ENCODE assay signal across 17 cellular contexts in genomic region chr9:75134495-75134894, GRCh38. TPM values are rescaled to one million over a fixed set of nuclear protein-coding genes. Genes with fewer than 3 reads are reported as not detected.
DNase-seq lines count a peak whose midpoint lies in the region; ATAC-seq and TF ChIP-seq lines count a peak whose summit lies in the region.
"Had no signal": no experiment of that assay in that cellular context is flagged by ENCODE, and none has a peak within 500 bp of the region (broad histone marks: within the 10 kb centered on the region; RNA-seq: fewer than 3 reads in every experiment).

No MANE protein-coding gene starts in this region.

- no peaks in the 10 kb centered on the region for H3K9me3 Mint-ChIP-seq in CD4-positive, alpha-beta T cell
- H3K9me3 Mint-ChIP-seq in CD8-positive, alpha-beta memory T cell, result no peaks in the 10 kb centered on the region
- H3K9me3 Mint-ChIP-seq in effector memory CD8-positive, alpha-beta T cell, result no peaks in the 10 kb centered on the region
- no peaks in the 10 kb centered on the region for H3K9me3 Mint-ChIP-seq in natural killer cell

- CTCF ChIA-PET in CD4-positive, alpha-beta T cell (lab: Charles Lee), result interaction anchor here (1.1 kb wide), 2 partner anchors 11 to 51 kb away, joined by 3 to 4 read pairs; no protein-coding TSS in a partner anchor
- CTCF ChIA-PET in CD8-positive, alpha-beta memory T cell (lab: Charles Lee), result interaction anchor here (0.9 to 1.6 kb wide), 2 partner anchors 11 to 51 kb away, joined by 3 to 4 read pairs; no protein-coding TSS in a partner anchor

- WGBS in suprapubic skin, result 98% methylated on average over 2 of the region's 2 CpGs

- H3K27me3 Mint-ChIP-seq in CD4-positive, alpha-beta T cell, result no peaks in the 10 kb centered on the region
- peaks cover 0 to under 1% of the 10 kb centered on the region in 2 donors for H3K27me3 Mint-ChIP-seq in CD8-positive, alpha-beta memory T cell
- no peaks in the 10 kb centered on the region for H3K27me3 Mint-ChIP-seq in effector memory CD8-positive, alpha-beta T cell
- no peaks in the 10 kb centered on the region for H3K27me3 Mint-ChIP-seq in natural killer cell (ENCODE audit: low read depth in 2 of 2)

- no peaks in the 10 kb centered on the region for H3K27me3 ChIP-seq in CD4-positive, alpha-beta T cell (ENCODE audit: control insufficient read depth, insufficient read depth, low read length)
- H3K27me3 ChIP-seq in CD8-positive, alpha-beta memory T cell (ENCODE audit: insufficient read depth, low read length, poor library complexity, severe bottlenecking), result no peaks in the 10 kb centered on the region
- no peaks in the 10 kb centered on the region for H3K27me3 ChIP-seq in suprapubic skin
- H3K27me3 ChIP-seq: SJSA1 had no signal

- ATAC-seq in CD4-positive, alpha-beta T cell (ENCODE audit: poor library complexity), result no peak
- ATAC-seq in effector memory CD8-positive, alpha-beta T cell (replicated peaks), result no peak
- no peak for ATAC-seq in natural killer cell

- no peaks in the 10 kb centered on the region for H3K9me3 ChIP-seq in CD4-positive, alpha-beta T cell (ENCODE audit: control insufficient read depth, low read length)
- H3K9me3 ChIP-seq in CD8-positive, alpha-beta memory T cell (ENCODE audit: low read length), result no peaks in the 10 kb centered on the region
- no peaks in the 10 kb centered on the region for H3K9me3 ChIP-seq in suprapubic skin
- H3K9me3 ChIP-seq: HAP-1, SJSA1 had no signal

- TF ChIP-seq POLR2A in suprapubic skin (IDR thresholded peaks at IDR 0.05), result no peak

- intact Hi-C loops in CD4-positive, alpha-beta T cell (cut with DNase I, micrococcal nuclease), result loop anchor here in 1 of 2 experiments (5.0 kb wide), 1 partner anchor 37 kb away; no protein-coding TSS in a partner anchor
- intact Hi-C loops in natural killer cell (cut with micrococcal nuclease), result no loop called here

- DNase-seq in CD4-positive, alpha-beta T cell, result no peak
- no peak for DNase-seq in CD8-positive, alpha-beta memory T cell
- DNase-seq in effector memory CD8-positive, alpha-beta T cell, result no peak
- DNase-seq in natural killer cell, result no peak
- DNase-seq in suprapubic skin (ENCODE audit: low spot score in 2 of 2), result no peak
- DNase-seq in NOMO-1 treated with dmso at 0.1 percent for 144 hours (lab: John Stamatoyannopoulos, UW; ENCODE audit: unreplicated experiment), result no peak
- no peak for DNase-seq in activated CD4-positive, alpha-beta T cell treated with anti-CD3 and anti-CD28 coated beads, Interleukin-2, amount 50 U/mL, for 1 hour
- DNase-seq: DMS79 treated with DMSO at 0.1 percent for 48 hours, NCI-H1105 treated with DMSO at 0.1 percent for 48 hours, NCI-H1694 treated with DMSO at 0.1 percent for 48 hours, NCI-H2171, NCI-H446, NCI-H748 treated with DMSO at 0.1 percent for 48 hours, PC-9 had no signal

- TF ChIP-seq CTCF in CD4-positive, alpha-beta T cell (IDR thresholded peaks at IDR 0.05), result no peak
- TF ChIP-seq CTCF in natural killer cell (IDR thresholded peaks at IDR 0.05) (no peak), suprapubic skin (IDR thresholded peaks at IDR 0.05) (no peak)

- H3K4me3 ChIP-seq in CD8-positive, alpha-beta memory T cell (ENCODE audit: low read length), result no peak overlapping the region
- H3K4me3 ChIP-seq in suprapubic skin, result no peak overlapping the region
- H3K4me3 ChIP-seq: HAP-1, PC-9, SJSA1 had no signal

- H3K27ac ChIP-seq in CD4-positive, alpha-beta T cell (ENCODE audit: low read depth, low read length), result no peak overlapping the region
- no peak overlapping the region for H3K27ac ChIP-seq in CD8-positive, alpha-beta memory T cell (ENCODE audit: low read depth, low read length)
- H3K27ac ChIP-seq in suprapubic skin, result no peak overlapping the region
- H3K27ac ChIP-seq: HL-60, PC-9, SJSA1 had no signal

- H3K4me1 ChIP-seq in CD8-positive, alpha-beta memory T cell (ENCODE audit: insufficient read depth, low read length), result peaks cover 22% of the 10 kb centered on the region
- no peaks in the 10 kb centered on the region for H3K4me1 ChIP-seq in suprapubic skin
- H3K4me1 ChIP-seq: HAP-1, SJSA1 had no signal

- no peak for TF ChIP-seq EP300 in suprapubic skin (IDR thresholded peaks at IDR 0.05)

- H3K4me3 Mint-ChIP-seq in CD4-positive, alpha-beta T cell, result no peak overlapping the region
- no peak overlapping the region for H3K4me3 Mint-ChIP-seq in CD8-positive, alpha-beta memory T cell
- H3K4me3 Mint-ChIP-seq in effector memory CD8-positive, alpha-beta T cell, result no peak overlapping the region
- H3K4me3 Mint-ChIP-seq in natural killer cell, result no peak overlapping the region

- H3K4me1 Mint-ChIP-seq in CD4-positive, alpha-beta T cell (ENCODE audit: low read depth), result peaks cover 68% of the 10 kb centered on the region
- H3K4me1 Mint-ChIP-seq in CD8-positive, alpha-beta memory T cell, result peaks cover 27 to 82% (median 69%) of the 10 kb centered on the region in 3 donors
- H3K4me1 Mint-ChIP-seq in effector memory CD8-positive, alpha-beta T cell (ENCODE audit: low read depth in 2 of 2), result peaks cover 37 to 53% of the 10 kb centered on the region in 2 donors
- peaks cover 59 to 85% of the 10 kb centered on the region in 2 donors for H3K4me1 Mint-ChIP-seq in natural killer cell

- H3K27ac Mint-ChIP-seq in CD4-positive, alpha-beta T cell, result peak overlapping the region; percentile 74
- H3K27ac Mint-ChIP-seq in CD8-positive, alpha-beta memory T cell, result peak overlapping the region in 6 of 8 donors; percentile 10 to 78 (median 58)
- peak overlapping the region; percentile 68 to 84 for H3K27ac Mint-ChIP-seq in effector memory CD8-positive, alpha-beta T cell
- peak overlapping the region; percentile 55 to 87 for H3K27ac Mint-ChIP-seq in natural killer cell

- peaks cover 20% of the 10 kb centered on the region for H3K36me3 ChIP-seq in CD8-positive, alpha-beta memory T cell (ENCODE audit: insufficient read depth, low read length)
- H3K36me3 ChIP-seq in suprapubic skin, result peaks cover 76% of the 10 kb centered on the region
- H3K36me3 ChIP-seq: HAP-1 had no signal

- peaks cover 91% of the 10 kb centered on the region for H3K36me3 Mint-ChIP-seq in CD4-positive, alpha-beta T cell (ENCODE audit: low read depth)
- peaks cover 9 to 87% (median 41%) of the 10 kb centered on the region in 3 donors for H3K36me3 Mint-ChIP-seq in CD8-positive, alpha-beta memory T cell
- H3K36me3 Mint-ChIP-seq in effector memory CD8-positive, alpha-beta T cell (ENCODE audit: insufficient read depth), result peaks cover 73% of the 10 kb centered on the region
- H3K36me3 Mint-ChIP-seq in natural killer cell, result peaks cover 53% of the 10 kb centered on the region

- POLR2A ChIA-PET in CD4-positive, alpha-beta T cell (lab: Charles Lee), result interaction anchor here (1.6 to 5.9 kb wide), 3 partner anchors 14 to 46 kb away, joined by 3 to 26 read pairs (median 5); partner anchors contain the start of genes NMRK1 and OSTF1
- POLR2A ChIA-PET in CD8-positive, alpha-beta memory T cell (lab: Charles Lee), result no interaction called here

RNA-seq across cellular contexts. Expression of gene OSTF1, which starts 46.2 kb away (rescaled TPM):
- total RNA-seq in CD4-positive, alpha-beta T cell, result 10 to 100 TPM; 31.3 to 32.8 TPM
- total RNA-seq in CD8-positive, alpha-beta memory T cell, result 10 to 100 TPM; 71.9 to 76.0 TPM
- polyA plus RNA-seq in CD8-positive, alpha-beta memory T cell, result 170 TPM
- total RNA-seq in natural killer cell (100 to 1,000 TPM; 140 to 187 (median 177) TPM), suprapubic skin (10 to 100 TPM; 32.3 to 46.3 (median 44.3) TPM)

RNA-seq across cellular contexts. Expression of gene NMRK1, which starts 46.5 kb away (rescaled TPM):
- 10 to 100 TPM; 45.3 to 46.5 TPM for total RNA-seq in CD4-positive, alpha-beta T cell
- 10 to 100 TPM; 14.1 to 14.6 TPM for total RNA-seq in CD8-positive, alpha-beta memory T cell
- polyA plus RNA-seq in CD8-positive, alpha-beta memory T cell, result 48.4 TPM
- 10 to 100 TPM; 23.7 to 52.0 (median 44.4) TPM for total RNA-seq in natural killer cell
- total RNA-seq in suprapubic skin, result 10 to 100 TPM; 22.1 to 63.3 (median 33.7) TPM
